ENCODE assay signal across 14 cellular contexts in genomic region chr15:45080593-45080992, GRCh38. TPM values are rescaled to one million over a fixed set of nuclear protein-coding genes. Genes with fewer than 3 reads are reported as not detected.
"Had no signal": no experiment of that assay in that cellular context is flagged by ENCODE, and none has a peak within 500 bp of the region (broad histone marks: within the 10 kb centered on the region; RNA-seq: fewer than 3 reads in every experiment).

No MANE protein-coding gene starts in this region.

RNA-seq across cellular contexts. Expression of gene DUOX2, which starts 33.4 kb away (rescaled TPM):
- total RNA-seq: dermis blood vessel endothelial cell, endothelial cell of umbilical vein, epithelial cell of proximal tubule, fibroblast of lung, osteoblast, spleen had no signal
- polyA plus RNA-seq: fibroblast of lung; naive thymus-derived CD4-positive, alpha-beta T cell had no signal

RNA-seq across cellular contexts. Expression of gene DUOXA2, which starts 33.5 kb away (rescaled TPM):
- total RNA-seq: dermis blood vessel endothelial cell; endothelial cell of umbilical vein; epithelial cell of proximal tubule; fibroblast of lung; foreskin keratinocyte; kidney; liver; mammary epithelial cell; naive thymus-derived CD4-positive, alpha-beta T cell; osteoblast; prostate gland; right cardiac atrium; spleen; thoracic aorta had no signal
- polyA plus RNA-seq: endothelial cell of umbilical vein; fibroblast of lung; foreskin keratinocyte; mammary epithelial cell; naive thymus-derived CD4-positive, alpha-beta T cell had no signal

RNA-seq across cellular contexts. Expression of gene DUOXA1, which starts 49.1 kb away (rescaled TPM):
- total RNA-seq: dermis blood vessel endothelial cell, endothelial cell of umbilical vein, fibroblast of lung, liver had no signal
- polyA plus RNA-seq: fibroblast of lung had no signal

RNA-seq across cellular contexts. Expression of gene DUOX1, which starts 49.2 kb away (rescaled TPM):
- total RNA-seq: dermis blood vessel endothelial cell, endothelial cell of umbilical vein, fibroblast of lung had no signal
- polyA plus RNA-seq: endothelial cell of umbilical vein, fibroblast of lung had no signal
